Comparison of ENCODE assay signal across 2 cellular contexts in the genomic region with DNA sequence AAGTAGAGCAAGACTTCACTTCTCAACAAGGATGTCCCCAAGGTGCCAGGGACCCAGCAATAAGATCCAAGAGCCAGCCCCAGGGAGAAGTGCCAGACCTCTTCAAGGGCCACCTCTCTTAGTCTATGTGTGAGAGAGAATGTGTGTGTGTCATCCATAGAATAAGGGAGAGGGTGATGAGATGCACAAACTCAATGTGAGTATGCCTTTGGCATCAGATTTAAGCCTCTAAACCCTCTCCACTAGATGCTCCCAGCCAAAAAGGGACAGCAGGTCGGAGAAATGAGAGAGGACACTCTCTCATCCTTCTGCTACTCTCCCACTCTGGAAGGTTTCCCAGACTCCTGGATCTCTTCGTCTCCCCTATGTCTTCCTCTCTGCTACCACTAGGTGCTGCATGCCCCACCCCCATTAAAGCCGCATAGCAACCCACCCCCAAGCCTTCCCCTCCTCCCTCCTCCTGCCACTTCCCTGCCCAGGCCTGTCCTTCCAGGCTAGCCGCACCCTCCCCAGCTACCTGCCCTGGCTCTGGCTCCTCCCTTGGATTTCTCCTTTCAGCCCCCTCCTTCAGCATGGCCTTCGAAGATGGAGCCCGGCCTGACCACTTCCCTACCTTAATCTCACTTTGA.
A peak's percentile ranks its signal among the peaks of the same experiment; 100 is the strongest.
TF ChIP-seq lines count a peak whose summit lies in the region.

No MANE protein-coding gene starts in this region.

TF ChIP-seq in HEK293, 187 proteins besides CTCF, POLR2A, EP300 and RAD21 (continues in another document):
- 0 out of 2 replicates have a peak, but pooled peaks have one; percentile 23 for TF ChIP-seq EGR2 (tag by site-specific recombination; IDR thresholded peaks at IDR 0.05; ENCODE audit: low read depth)
- no peak for TF ChIP-seq YY1 (tag by site-specific recombination; IDR thresholded peaks at IDR 0.05)
- peak; percentile 71 for TF ChIP-seq SP3 (tag by site-specific recombination; IDR thresholded peaks at IDR 0.05)
- peak; percentile 56 for TF ChIP-seq ZNF341 (tag by site-specific recombination; IDR thresholded peaks at IDR 0.05; ENCODE audit: low read depth)
- TF ChIP-seq ZNF354C (tag by site-specific recombination; IDR thresholded peaks at IDR 0.05; ENCODE audit: borderline replicate concordance, low read depth), result no peak
- TF ChIP-seq PRDM1 (tag by site-specific recombination; IDR thresholded peaks at IDR 0.05), result peak; percentile 89
- TF ChIP-seq ZEB2 (tag by site-specific recombination; IDR thresholded peaks at IDR 0.05), result no peak
- TF ChIP-seq, protein P1, sequence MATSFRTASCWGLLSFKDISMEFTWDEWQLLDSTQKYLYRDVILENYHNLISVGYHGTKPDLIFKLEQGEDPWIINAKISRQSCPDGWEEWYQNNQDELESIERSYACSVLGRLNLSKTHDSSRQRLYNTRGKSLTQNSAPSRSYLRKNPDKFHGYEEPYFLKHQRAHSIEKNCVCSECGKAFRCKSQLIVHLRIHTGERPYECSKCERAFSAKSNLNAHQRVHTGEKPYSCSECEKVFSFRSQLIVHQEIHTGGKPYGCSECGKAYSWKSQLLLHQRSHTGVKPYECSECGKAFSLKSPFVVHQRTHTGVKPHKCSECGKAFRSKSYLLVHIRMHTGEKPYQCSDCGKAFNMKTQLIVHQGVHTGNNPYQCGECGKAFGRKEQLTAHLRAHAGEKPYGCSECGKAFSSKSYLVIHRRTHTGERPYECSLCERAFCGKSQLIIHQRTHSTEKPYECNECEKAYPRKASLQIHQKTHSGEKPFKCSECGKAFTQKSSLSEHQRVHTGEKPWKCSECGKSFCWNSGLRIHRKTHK (tag by site-specific recombination; IDR thresholded peaks at IDR 0.05), result no peak
- TF ChIP-seq, protein P2, sequence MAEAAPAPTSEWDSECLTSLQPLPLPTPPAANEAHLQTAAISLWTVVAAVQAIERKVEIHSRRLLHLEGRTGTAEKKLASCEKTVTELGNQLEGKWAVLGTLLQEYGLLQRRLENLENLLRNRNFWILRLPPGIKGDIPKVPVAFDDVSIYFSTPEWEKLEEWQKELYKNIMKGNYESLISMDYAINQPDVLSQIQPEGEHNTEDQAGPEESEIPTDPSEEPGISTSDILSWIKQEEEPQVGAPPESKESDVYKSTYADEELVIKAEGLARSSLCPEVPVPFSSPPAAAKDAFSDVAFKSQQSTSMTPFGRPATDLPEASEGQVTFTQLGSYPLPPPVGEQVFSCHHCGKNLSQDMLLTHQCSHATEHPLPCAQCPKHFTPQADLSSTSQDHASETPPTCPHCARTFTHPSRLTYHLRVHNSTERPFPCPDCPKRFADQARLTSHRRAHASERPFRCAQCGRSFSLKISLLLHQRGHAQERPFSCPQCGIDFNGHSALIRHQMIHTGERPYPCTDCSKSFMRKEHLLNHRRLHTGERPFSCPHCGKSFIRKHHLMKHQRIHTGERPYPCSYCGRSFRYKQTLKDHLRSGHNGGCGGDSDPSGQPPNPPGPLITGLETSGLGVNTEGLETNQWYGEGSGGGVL (tag by site-specific recombination; IDR thresholded peaks at IDR 0.05), result peak; percentile 41
- TF ChIP-seq ZNF24 (tag by site-specific recombination; IDR thresholded peaks at IDR 0.05), result no peak
- TF ChIP-seq ZNF350 (tag by site-specific recombination; IDR thresholded peaks at IDR 0.05), result no peak
- no peak for TF ChIP-seq RBAK (tag by site-specific recombination; IDR thresholded peaks at IDR 0.05)
- TF ChIP-seq, protein P3, sequence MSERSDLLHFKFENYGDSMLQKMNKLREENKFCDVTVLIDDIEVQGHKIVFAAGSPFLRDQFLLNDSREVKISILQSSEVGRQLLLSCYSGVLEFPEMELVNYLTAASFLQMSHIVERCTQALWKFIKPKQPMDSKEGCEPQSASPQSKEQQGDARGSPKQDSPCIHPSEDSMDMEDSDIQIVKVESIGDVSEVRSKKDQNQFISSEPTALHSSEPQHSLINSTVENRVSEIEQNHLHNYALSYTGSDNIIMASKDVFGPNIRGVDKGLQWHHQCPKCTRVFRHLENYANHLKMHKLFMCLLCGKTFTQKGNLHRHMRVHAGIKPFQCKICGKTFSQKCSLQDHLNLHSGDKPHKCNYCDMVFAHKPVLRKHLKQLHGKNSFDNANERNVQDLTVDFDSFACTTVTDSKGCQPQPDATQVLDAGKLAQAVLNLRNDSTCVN (tag by site-specific recombination; optimal IDR thresholded peaks at IDR 0.05), result no peak
- no peak for TF ChIP-seq ZNF521 (tag by site-specific recombination; IDR thresholded peaks at IDR 0.05)
- TF ChIP-seq ZNF132 (tag by site-specific recombination; IDR thresholded peaks at IDR 0.05; ENCODE audit: borderline replicate concordance), result no peak
- peak; percentile 14; the same call in 1 of the 2 replicates for TF ChIP-seq ZFHX2 (tag by site-specific recombination; conservative IDR thresholded peaks at IDR 0.05)
- no peak for TF ChIP-seq ZNF596 (tag by site-specific recombination; IDR thresholded peaks at IDR 0.05)
- TF ChIP-seq SP2 (tag by site-specific recombination; IDR thresholded peaks at IDR 0.05), result no peak
- peak; percentile 54; the same call in 1 of the 2 replicates for TF ChIP-seq IKZF3 (tag by site-specific recombination; IDR thresholded peaks at IDR 0.05)
- no peak for TF ChIP-seq TCF7L2 (IDR thresholded peaks at IDR 0.05; ENCODE audit: borderline replicate concordance, low read depth, low read length)
- no peak for TF ChIP-seq ZNF768 (tag by site-specific recombination; IDR thresholded peaks at IDR 0.05)
- TF ChIP-seq ZNF302 (tag by site-specific recombination; IDR thresholded peaks at IDR 0.05; ENCODE audit: low read depth), result no peak
- TF ChIP-seq KLF1 (tag by site-specific recombination; IDR thresholded peaks at IDR 0.05), result peak; percentile 15; the same call in 1 of the 2 replicates
- TF ChIP-seq, protein P4, sequence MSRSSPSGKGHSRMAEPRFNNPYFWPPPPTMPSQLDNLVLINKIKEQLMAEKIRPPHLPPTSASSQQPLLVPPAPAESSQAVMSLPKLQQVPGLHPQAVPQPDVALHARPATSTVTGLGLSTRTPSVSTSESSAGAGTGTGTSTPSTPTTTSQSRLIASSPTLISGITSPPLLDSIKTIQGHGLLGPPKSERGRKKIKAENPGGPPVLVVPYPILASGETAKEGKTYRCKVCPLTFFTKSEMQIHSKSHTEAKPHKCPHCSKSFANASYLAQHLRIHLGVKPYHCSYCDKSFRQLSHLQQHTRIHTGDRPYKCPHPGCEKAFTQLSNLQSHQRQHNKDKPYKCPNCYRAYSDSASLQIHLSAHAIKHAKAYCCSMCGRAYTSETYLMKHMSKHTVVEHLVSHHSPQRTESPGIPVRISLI (tag by site-specific recombination; IDR thresholded peaks at IDR 0.05), result no peak
- TF ChIP-seq ZNF585B (tag by site-specific recombination; IDR thresholded peaks at IDR 0.05), result no peak

TF ChIP-seq in K562, 482 proteins besides CTCF, POLR2A, EP300 and RAD21:
- TF ChIP-seq, protein P5, sequence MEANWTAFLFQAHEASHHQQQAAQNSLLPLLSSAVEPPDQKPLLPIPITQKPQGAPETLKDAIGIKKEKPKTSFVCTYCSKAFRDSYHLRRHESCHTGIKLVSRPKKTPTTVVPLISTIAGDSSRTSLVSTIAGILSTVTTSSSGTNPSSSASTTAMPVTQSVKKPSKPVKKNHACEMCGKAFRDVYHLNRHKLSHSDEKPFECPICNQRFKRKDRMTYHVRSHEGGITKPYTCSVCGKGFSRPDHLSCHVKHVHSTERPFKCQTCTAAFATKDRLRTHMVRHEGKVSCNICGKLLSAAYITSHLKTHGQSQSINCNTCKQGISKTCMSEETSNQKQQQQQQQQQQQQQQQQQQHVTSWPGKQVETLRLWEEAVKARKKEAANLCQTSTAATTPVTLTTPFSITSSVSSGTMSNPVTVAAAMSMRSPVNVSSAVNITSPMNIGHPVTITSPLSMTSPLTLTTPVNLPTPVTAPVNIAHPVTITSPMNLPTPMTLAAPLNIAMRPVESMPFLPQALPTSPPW (CRISPR knock-in tag; IDR thresholded peaks at IDR 0.05), result peak; percentile 33; the same call in 1 of the 2 replicates
- TF ChIP-seq ZNF347 (CRISPR knock-in tag; IDR thresholded peaks at IDR 0.05; ENCODE audit: low read depth) (no peak), RFX7 (CRISPR knock-in tag; IDR thresholded peaks at IDR 0.05) (no peak), PML (IDR thresholded peaks at IDR 0.05; ENCODE audit: low read length) (no peak), ZNF143 (CRISPR knock-in tag; IDR thresholded peaks at IDR 0.05) (no peak), NUFIP1 (IDR thresholded peaks at IDR 0.05; ENCODE audit: partially characterized antibody) (no peak), ZBTB7A (IDR thresholded peaks at IDR 0.05; ENCODE audit: borderline replicate concordance, control insufficient read depth, low read depth, low read length) (no peak), ZNF253 (CRISPR knock-in tag; conservative IDR thresholded peaks at IDR 0.05) (no peak), NFIC (IDR thresholded peaks at IDR 0.05) (no peak), ZNF507 (tag; conservative IDR thresholded peaks at IDR 0.05) (no peak), MAZ (CRISPR knock-in tag; conservative IDR thresholded peaks at IDR 0.05 in 1 of 2, IDR thresholded peaks at IDR 0.05 in 1 of 2) (peak in 1 of 2 experiments; percentile 21; a peak in 1 of 4 replicates), ZSCAN29 (IDR thresholded peaks at IDR 0.05) (no peak), ZNF431 (CRISPR knock-in tag; IDR thresholded peaks at IDR 0.05) (no peak), ETV1 (tag; conservative IDR thresholded peaks at IDR 0.05; ENCODE audit: low read depth) (no peak), ZKSCAN1 (IDR thresholded peaks at IDR 0.05; ENCODE audit: low read depth, low read length) (no peak)
- TF ChIP-seq, protein P6, sequence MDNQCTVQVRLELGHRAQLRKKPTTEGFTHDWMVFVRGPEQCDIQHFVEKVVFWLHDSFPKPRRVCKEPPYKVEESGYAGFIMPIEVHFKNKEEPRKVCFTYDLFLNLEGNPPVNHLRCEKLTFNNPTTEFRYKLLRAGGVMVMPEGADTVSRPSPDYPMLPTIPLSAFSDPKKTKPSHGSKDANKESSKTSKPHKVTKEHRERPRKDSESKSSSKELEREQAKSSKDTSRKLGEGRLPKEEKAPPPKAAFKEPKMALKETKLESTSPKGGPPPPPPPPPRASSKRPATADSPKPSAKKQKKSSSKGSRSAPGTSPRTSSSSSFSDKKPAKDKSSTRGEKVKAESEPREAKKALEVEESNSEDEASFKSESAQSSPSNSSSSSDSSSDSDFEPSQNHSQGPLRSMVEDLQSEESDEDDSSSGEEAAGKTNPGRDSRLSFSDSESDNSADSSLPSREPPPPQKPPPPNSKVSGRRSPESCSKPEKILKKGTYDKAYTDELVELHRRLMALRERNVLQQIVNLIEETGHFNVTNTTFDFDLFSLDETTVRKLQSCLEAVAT (IDR thresholded peaks at IDR 0.05), result no peak
- TF ChIP-seq, protein P7, sequence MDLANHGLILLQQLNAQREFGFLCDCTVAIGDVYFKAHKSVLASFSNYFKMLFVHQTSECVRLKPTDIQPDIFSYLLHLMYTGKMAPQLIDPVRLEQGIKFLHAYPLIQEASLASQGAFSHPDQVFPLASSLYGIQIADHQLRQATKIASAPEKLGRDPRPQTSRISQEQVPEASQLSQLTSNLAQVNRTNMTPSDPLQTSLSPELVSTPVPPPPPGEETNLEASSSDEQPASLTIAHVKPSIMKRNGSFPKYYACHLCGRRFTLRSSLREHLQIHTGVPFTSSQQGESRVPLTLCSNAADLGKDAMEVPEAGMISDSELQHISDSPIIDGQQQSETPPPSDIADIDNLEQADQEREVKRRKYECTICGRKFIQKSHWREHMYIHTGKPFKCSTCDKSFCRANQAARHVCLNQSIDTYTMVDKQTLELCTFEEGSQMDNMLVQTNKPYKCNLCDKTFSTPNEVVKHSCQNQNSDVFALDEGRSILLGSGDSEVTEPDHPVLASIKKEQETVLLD (IDR thresholded peaks at IDR 0.05), result peak; percentile 15; the same call in 1 of the 2 replicates
